In genomic region chr19:37907735-37908066, GRCh38 we compare ENCODE assay signal across 9 cellular contexts. TPM values are rescaled to one million over a fixed set of nuclear protein-coding genes. Genes with fewer than 3 reads are reported as not detected.
A peak's percentile ranks its signal among the peaks of the same experiment; 100 is the strongest.
DNase-seq lines count a peak whose midpoint lies in the region; ATAC-seq and TF ChIP-seq lines count a peak whose summit lies in the region.
"Had no signal": no experiment of that assay in that cellular context is flagged by ENCODE, and none has a peak within 500 bp of the region (broad histone marks: within the 10 kb centered on the region; RNA-seq: fewer than 3 reads in every experiment).

No MANE protein-coding gene starts in this region.

- peak overlapping the region; percentile 88 for H3K4me2 ChIP-seq in PC-3 (ENCODE audit: low read length)

- H3F3A ChIP-seq in PC-3 (ENCODE audit: low read length, unreplicated experiment): no peaks in the 10 kb centered on the region

- ATAC-seq in PC-3 (no peak), HG03159 (IDR thresholded peaks at IDR 0.05; ENCODE audit: unreplicated experiment) (no peak)

- intact Hi-C loops in PC-3 (cut with micrococcal nuclease): loop anchor here (2.0 kb wide), 2 partner anchors 25 to 91 kb away; no protein-coding TSS in a partner anchor
- intact Hi-C loops in esophagus squamous epithelium (cut with DNase I): loop anchor here (5.0 kb wide), 1 partner anchor 185 kb away; no protein-coding TSS in a partner anchor

- CTCF ChIA-PET in PC-3 (lab: Charles Lee): interaction anchor here (0.6 kb wide), 1 partner anchor 323 kb away, joined by 3 read pairs; no protein-coding TSS in a partner anchor

- peak overlapping the region; percentile 87 for H3K9ac ChIP-seq in PC-3 (ENCODE audit: low read length)

- H3K79me2 ChIP-seq in PC-3 (ENCODE audit: low read length): peaks cover 57% of the 10 kb centered on the region

- H4K20me1 ChIP-seq in PC-3 (ENCODE audit: low read length): no peaks in the 10 kb centered on the region

- no peaks in the 10 kb centered on the region for H3K27me3 ChIP-seq in PC-3 (ENCODE audit: low read length)
- H3K27me3 ChIP-seq in esophagus squamous epithelium: no peaks in the 10 kb centered on the region

- H3K4me1 ChIP-seq in PC-3 (ENCODE audit: insufficient read depth, low read length) (peaks cover 21% of the 10 kb centered on the region), esophagus squamous epithelium (peaks cover 6 to 33% (median 14%) of the 10 kb centered on the region in 3 donors)

- peak overlapping the region; percentile 75 for H2AFZ ChIP-seq in PC-3 (ENCODE audit: low read length)

- H3K27ac ChIP-seq in PC-3 (ENCODE audit: low read length) (no peak overlapping the region), esophagus squamous epithelium (peak overlapping the region in 3 of 4 donors; percentile 76 to 84 (median 83))

- TF ChIP-seq CTCF in GM13977 (IDR thresholded peaks at IDR 0.05; ENCODE audit: extremely low read depth, insufficient read depth, missing control alignments) (no peak), PC-3 (conservative IDR thresholded peaks at IDR 0.05; ENCODE audit: low read depth, low read length) (no peak), esophagus squamous epithelium (IDR thresholded peaks at IDR 0.05) (no peak), retinal pigment epithelial cell (conservative IDR thresholded peaks at IDR 0.05; ENCODE audit: low read depth, low read length) (no peak)

- TSS peak; percentile 63 for BruUV-seq in PC-3 (replicated peaks; lab: Mats Ljungman, UMichigan)

- DNase-seq in GM13977 (ENCODE audit: low spot score) (peak; percentile 32), PC-3 (no peak), esophagus squamous epithelium (lab: John Stamatoyannopoulos, UW) (no peak), retinal pigment epithelial cell (ENCODE audit: low read depth) (no peak), UCSD-AML1 (lab: John Stamatoyannopoulos, UW; ENCODE audit: unreplicated experiment) (no peak)
- no peak for DNase-seq in stimulated activated naive CD4-positive, alpha-beta T cell treated with Interleukin-2 at 50 U/mL for 16 hours (lab: John Stamatoyannopoulos, UW)
- no peak for DNase-seq in effector CD4-positive, alpha-beta T cell

- no peaks in the 10 kb centered on the region for H3K9me3 ChIP-seq in PC-3 (ENCODE audit: low read length)
- H3K9me3 ChIP-seq in esophagus squamous epithelium: no peaks in the 10 kb centered on the region

- WGBS in esophagus squamous epithelium, 2 donors: 7 to 11% methylated on average over 8 of the region's 8 CpGs

- H3K4me3 ChIP-seq in PC-3 (ENCODE audit: low read length) (peak overlapping the region; percentile 95), esophagus squamous epithelium (peak overlapping the region; percentile 85 to 98 (median 93)), retinal pigment epithelial cell (ENCODE audit: low read length) (peak overlapping the region; percentile 90)

- no peak for TF ChIP-seq POLR2A in esophagus squamous epithelium (IDR thresholded peaks at IDR 0.05)

- H3K36me3 ChIP-seq in PC-3 (ENCODE audit: low read depth, low read length) (no peaks in the 10 kb centered on the region), esophagus squamous epithelium (no peaks in the 10 kb centered on the region)

- POLR2A ChIA-PET in PC-3 (lab: Charles Lee; ENCODE audit: unreplicated experiment): no interaction called here

- H3K9me2 ChIP-seq in PC-3 (replicated peaks; ENCODE audit: low read length): no peaks in the 10 kb centered on the region

- in situ Hi-C loops in GM13977 (cut with MboI; ENCODE audit: low pct_unique_long_range_greater_than_20kb, low sequenced_read_pairs, unreplicated experiment): loop anchor here (25.0 kb wide), 2 partner anchors 130 to 430 kb away; partner anchors contain the start of gene CATSPERG

RNA-seq across cellular contexts. Expression of gene SIPA1L3, which starts 0.7 kb away (rescaled TPM):
- 38.7 and 56.3 TPM in 2 replicates for total RNA-seq in PC-3 (2014; rRNA removed)
- 10 to 100 TPM; 11.1 to 25.3 (median 14.5) TPM for total RNA-seq in esophagus squamous epithelium

RNA-seq across cellular contexts. Expression of gene WDR87, which starts 1.3 kb away (rescaled TPM):
- total RNA-seq in PC-3 (2014; rRNA removed) (not detected in 2 replicates), esophagus squamous epithelium (not detected)
- total RNA-seq: HT1080 had no signal
